ENCODE assay signal across 8 cellular contexts in genomic region chr9:136481558-136481957, GRCh38. TPM values are rescaled to one million over a fixed set of nuclear protein-coding genes. Genes with fewer than 3 reads are reported as not detected.
DNase-seq lines count a peak whose midpoint lies in the region; ATAC-seq and TF ChIP-seq lines count a peak whose summit lies in the region.

No MANE protein-coding gene starts in this region.

- H3K9ac ChIP-seq in IMR-90 (ENCODE audit: low read depth, low read length) (peak overlapping the region; percentile 96), mucosa of rectum (ENCODE audit: low read depth in 1 of 2, low read length in 2 of 2) (peak overlapping the region; percentile 96 to 97)

- H3K36me3 ChIP-seq in A673 (ENCODE audit: insufficient read depth, low read length, poor library complexity, severe bottlenecking) (peaks cover 11% of the 10 kb centered on the region), IMR-90 (ENCODE audit: control insufficient read depth, insufficient read depth, low read length) (peaks cover 20% of the 10 kb centered on the region), mucosa of rectum (ENCODE audit: control insufficient read depth in 2 of 2, insufficient read depth in 2 of 2, low read length in 2 of 2) (peaks cover 14 to 20% of the 10 kb centered on the region in 2 donors)

- CTCF ChIA-PET in A673 (lab: Charles Lee) (no interaction called here), IMR-90 (lab: Yijun Ruan, JAX) (no interaction called here), MCF 10A (lab: Yijun Ruan, JAX) (no interaction called here)

- no peak overlapping the region for H4K5ac ChIP-seq in IMR-90 (ENCODE audit: low read depth, low read length)

- peak overlapping the region; percentile 98 for H3K4me3 Mint-ChIP-seq in MCF 10A (ENCODE audit: unreplicated experiment)

- BruUV-seq in A673 (replicated peaks; lab: Mats Ljungman, UMichigan): no TSS peak
- BruUV-seq in IMR-90 (replicated peaks; lab: Mats Ljungman, UMichigan): no TSS peak
- no TSS peak for BruUV-seq in MCF 10A (replicated peaks; lab: Mats Ljungman, UMichigan)

- peak overlapping the region; percentile 2; the same call in 1 of the 2 replicates for H3K4ac ChIP-seq in IMR-90 (ENCODE audit: low read depth, low read length)

- no peak overlapping the region for H2AK9ac ChIP-seq in IMR-90 (replicated peaks; ENCODE audit: low read depth, low read length, poor library complexity)

- TF ChIP-seq RAD21 in IMR-90 (IDR thresholded peaks at IDR 0.05; ENCODE audit: low read length): no peak

- H4K8ac ChIP-seq in IMR-90 (ENCODE audit: low read depth in 2 of 2, low read length in 2 of 2): no peak overlapping the region

- H3K27ac ChIP-seq in A673 (ENCODE audit: low read depth, low read length, poor library complexity, severe bottlenecking) (peak overlapping the region; percentile 94), IMR-90 (ENCODE audit: insufficient read depth, low read length) (peak overlapping the region; percentile 51), mucosa of rectum (ENCODE audit: low read depth in 2 of 2, low read length in 2 of 2) (peak overlapping the region in 1 of 2 donors; percentile 100)

- no peak for TF ChIP-seq CTCF in A673 (conservative IDR thresholded peaks at IDR 0.05; ENCODE audit: low read depth, low read length)
- no peak for TF ChIP-seq CTCF in IMR-90 (conservative IDR thresholded peaks at IDR 0.05; ENCODE audit: low read depth, low read length)
- TF ChIP-seq CTCF in MCF 10A (IDR thresholded peaks at IDR 0.05; ENCODE audit: unreplicated experiment): no peak

- H3K27me3 ChIP-seq in A673 (replicated peaks; ENCODE audit: insufficient read depth, low read depth, low read length, poor library complexity) (no peaks in the 10 kb centered on the region), IMR-90 (ENCODE audit: control insufficient read depth, insufficient read depth, low read length) (no peaks in the 10 kb centered on the region), mucosa of rectum (ENCODE audit: control insufficient read depth in 2 of 2, insufficient read depth in 2 of 2, low read length in 2 of 2) (no peaks in the 10 kb centered on the region)

- H4K20me1 ChIP-seq in IMR-90 (ENCODE audit: insufficient read depth, low read length): peaks cover 67% of the 10 kb centered on the region

- no peak overlapping the region for H4K91ac ChIP-seq in IMR-90 (ENCODE audit: insufficient read depth, low read depth, low read length)

- H2BK20ac ChIP-seq in IMR-90 (ENCODE audit: low read depth, low read length): no peak overlapping the region

- peak overlapping the region; percentile 25; the same call in 1 of the 2 replicates for H2AK5ac ChIP-seq in IMR-90 (ENCODE audit: low read depth, low read length)

- dilution Hi-C loops in IMR-90 (cut with HindIII; ENCODE audit: low sequenced_read_pairs, unreplicated experiment): no loop called here

- no peak overlapping the region for H3K56ac ChIP-seq in IMR-90 (ENCODE audit: extremely low read depth, insufficient read depth, low read length)

- no peak overlapping the region for H2BK5ac ChIP-seq in IMR-90 (ENCODE audit: low read depth, low read length, poor library complexity, severe bottlenecking)

- peak overlapping the region; percentile 86 for H3K4me3 ChIP-seq in A673 (ENCODE audit: low read depth, low read length, poor library complexity, severe bottlenecking)
- peak overlapping the region; percentile 92 for H3K4me3 ChIP-seq in IMR-90 (ENCODE audit: insufficient read depth, low read depth, low read length)
- H3K4me3 ChIP-seq in mucosa of rectum (ENCODE audit: low read length in 2 of 2): peak overlapping the region; percentile 88 to 96

- peak overlapping the region; percentile 83 for H3K23ac ChIP-seq in IMR-90 (ENCODE audit: low read depth, low read length)

- no peak overlapping the region for H2BK15ac ChIP-seq in IMR-90 (ENCODE audit: low read depth, low read length)

- H3K27ac Mint-ChIP-seq in MCF 10A (ENCODE audit: low read depth, unreplicated experiment): peak overlapping the region; percentile 100

- DNase-seq in A673 (ENCODE audit: low spot score) (no peak), IMR-90 (no peak), MCF 10A (ENCODE audit: unreplicated experiment) (no peak), NCI-H1105 (lab: John Stamatoyannopoulos, UW) (no peak), GM03348 (ENCODE audit: low spot score) (no peak)

- H3K4me1 Mint-ChIP-seq in MCF 10A (ENCODE audit: insufficient read depth, unreplicated experiment): peaks cover 10% of the 10 kb centered on the region

- peaks cover 17% of the 10 kb centered on the region for H3K4me1 ChIP-seq in A673 (ENCODE audit: insufficient read depth, low read length, poor library complexity, severe bottlenecking)
- H3K4me1 ChIP-seq in IMR-90 (ENCODE audit: control insufficient read depth, insufficient read depth, low read length): peaks cover 8% of the 10 kb centered on the region; the same call in 1 of the 2 replicates
- H3K4me1 ChIP-seq in mucosa of rectum (ENCODE audit: control insufficient read depth in 2 of 2, insufficient read depth in 2 of 2, low read length in 2 of 2): peaks cover 21 to 22% of the 10 kb centered on the region in 2 donors

- no peak overlapping the region for H2BK120ac ChIP-seq in IMR-90 (ENCODE audit: low read depth, low read length)

- peak overlapping the region; percentile 100 for H3K4me2 ChIP-seq in IMR-90 (ENCODE audit: low read depth, low read length)

- TF ChIP-seq POLR2A in IMR-90 (IDR thresholded peaks at IDR 0.05; ENCODE audit: low read depth, low read length): no peak

- H2AFZ ChIP-seq in IMR-90 (replicated peaks; ENCODE audit: low read length, poor library complexity): no peak overlapping the region

- H3K14ac ChIP-seq in IMR-90 (replicated peaks; ENCODE audit: low read depth, low read length): peak overlapping the region; percentile 96; the same call in 1 of the 2 replicates

- peaks cover 0 to 34% of the 10 kb centered on the region in 2 experiments; a peak in 2 of 4 replicates for H3K79me1 ChIP-seq in IMR-90 (ENCODE audit: low read depth in 1 of 2, low read length in 2 of 2)

- H3K9me3 Mint-ChIP-seq in MCF 10A (ENCODE audit: unreplicated experiment): no peaks in the 10 kb centered on the region

- H3K36me3 Mint-ChIP-seq in MCF 10A (ENCODE audit: insufficient read depth, unreplicated experiment): peaks cover 55% of the 10 kb centered on the region

- POLR2A ChIA-PET in A673 (lab: Charles Lee; ENCODE audit: low non-redundant PET): no interaction called here
- POLR2A ChIA-PET in IMR-90 (lab: Charles Lee; ENCODE audit: unreplicated experiment): no interaction called here
- POLR2A ChIA-PET in MCF 10A (lab: Yijun Ruan, JAX): no interaction called here

- no CpG with 5 or more reads among the region's 5 CpGs for WGBS in IMR-90 (ENCODE audit: extremely low coverage in 2 of 2, insufficient read length in 1 of 2), 2 experiments

- intact Hi-C loops in A673 (cut with micrococcal nuclease; ENCODE audit: unreplicated experiment) (no loop called here), IMR-90 (cut with micrococcal nuclease) (no loop called here), MCF 10A (cut with micrococcal nuclease) (no loop called here)

- in situ Hi-C loops in IMR-90 (cut with MboI; ENCODE audit: low sequenced_read_pairs): no loop called here

- H3K18ac ChIP-seq in IMR-90 (ENCODE audit: low read depth, low read length): no peak overlapping the region

- no peaks in the 10 kb centered on the region; the same call in 1 of the 2 replicates for H3K9me1 ChIP-seq in IMR-90 (ENCODE audit: insufficient read depth, low read length)

- H3K27me3 Mint-ChIP-seq in MCF 10A (ENCODE audit: insufficient read depth, unreplicated experiment): no peaks in the 10 kb centered on the region

- no peaks in the 10 kb centered on the region for H3K9me3 ChIP-seq in A673 (ENCODE audit: low read depth, low read length, poor library complexity, severe bottlenecking)
- no peaks in the 10 kb centered on the region for H3K9me3 ChIP-seq in IMR-90 (ENCODE audit: control insufficient read depth, insufficient read depth, low read length)
- no peaks in the 10 kb centered on the region for H3K9me3 ChIP-seq in mucosa of rectum (ENCODE audit: control insufficient read depth in 2 of 2, low read length in 2 of 2)

- ATAC-seq in IMR-90 (ENCODE audit: low read depth) (no peak), GM21737 (IDR thresholded peaks at IDR 0.05; ENCODE audit: unreplicated experiment) (no peak), HG03469 (IDR thresholded peaks at IDR 0.05; ENCODE audit: unreplicated experiment) (no peak)

TF ChIP-seq in IMR-90, 13 proteins besides CTCF, POLR2A, EP300 and RAD21:
- TF ChIP-seq CEBPB (IDR thresholded peaks at IDR 0.05; ENCODE audit: low read depth, low read length) (no peak), NFE2L2 (IDR thresholded peaks at IDR 0.05; ENCODE audit: low read depth, low read length) (no peak), MAZ (IDR thresholded peaks at IDR 0.05; ENCODE audit: borderline replicate concordance, low read depth, low read length) (no peak)

RNA-seq across cellular contexts. Expression of gene SEC16A, which starts 1.3 kb away (rescaled TPM):
- total RNA-seq in A673 (2021) (72.9 and 73.7 TPM in 2 replicates), IMR-90 (2012; rRNA removed) (12.2 and 12.8 TPM in 2 replicates), MCF 10A (2022) (85.8 and 88.8 TPM in 2 replicates)
- polyA plus RNA-seq in IMR-90 (2012; rRNA removed): 42.2 and 48.1 TPM in 2 replicates
- 26.9 and 29.1 TPM in 2 replicates for polyA plus RNA-seq in IMR-90 (2012; cell fraction: cytosol; rRNA removed)
- polyA plus RNA-seq in IMR-90 (2012; cell fraction: nucleus; rRNA removed; ENCODE audit: low replicate concordance): 106 and 130 TPM in 2 replicates

RNA-seq across cellular contexts. Expression of gene INPP5E, which starts 41.9 kb away (rescaled TPM):
- total RNA-seq in A673 (2021) (26.2 and 27.7 TPM in 2 replicates), IMR-90 (2012; rRNA removed) (1.6 and 1.9 TPM in 2 replicates), MCF 10A (2022) (16.3 and 17.4 TPM in 2 replicates)
- polyA plus RNA-seq in IMR-90 (2012; rRNA removed): 9.4 and 11.0 TPM in 2 replicates
- 6.8 and 9.8 TPM in 2 replicates for polyA plus RNA-seq in IMR-90 (2012; cell fraction: cytosol; rRNA removed)
- 46.1 and 80.7 TPM in 2 replicates for polyA plus RNA-seq in IMR-90 (2012; cell fraction: nucleus; rRNA removed; ENCODE audit: low replicate concordance)
